In the genomic region with DNA sequence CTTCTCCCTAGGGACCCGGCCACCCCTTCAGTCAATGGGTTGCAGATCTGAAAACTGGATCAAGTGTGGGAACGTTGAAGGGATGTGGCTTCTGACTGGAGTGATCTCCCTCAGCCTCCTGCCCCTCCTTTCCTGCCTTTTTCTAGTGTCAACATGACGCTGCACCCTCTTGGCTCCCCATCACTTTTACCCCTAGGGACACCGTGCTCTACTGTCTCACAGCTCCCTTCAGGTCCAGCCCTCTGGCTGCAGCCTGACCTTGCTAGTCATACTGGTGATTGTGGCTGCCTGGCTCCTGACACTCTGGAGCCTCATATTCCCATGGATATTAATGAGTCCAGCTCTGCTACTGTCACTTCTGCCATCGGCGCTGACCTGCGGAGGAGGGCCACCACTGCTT, we compare ENCODE assay signal across 20 cellular contexts. TPM values are rescaled to one million over a fixed set of nuclear protein-coding genes. Genes with fewer than 3 reads are reported as not detected.
A peak's percentile ranks its signal among the peaks of the same experiment; 100 is the strongest.
DNase-seq lines count a peak whose midpoint lies in the region; ATAC-seq, FAIRE-seq and TF ChIP-seq lines count a peak whose summit lies in the region.
"Had no signal": no experiment of that assay in that cellular context is flagged by ENCODE, and none has a peak within 500 bp of the region (broad histone marks: within the 10 kb centered on the region; RNA-seq: fewer than 3 reads in every experiment).

No MANE protein-coding gene starts in this region.

- H3K27ac Mint-ChIP-seq in CD4-positive, alpha-beta memory T cell, result no peak overlapping the region

- H2AK9ac ChIP-seq in IMR-90 (replicated peaks; ENCODE audit: low read depth, low read length, poor library complexity), result no peak overlapping the region

- H3K36me3 ChIP-seq in IMR-90 (ENCODE audit: control insufficient read depth, insufficient read depth, low read length) (no peaks in the 10 kb centered on the region), K562 (ENCODE audit: control insufficient read depth, insufficient read depth, low read length) (no peaks in the 10 kb centered on the region)
- no peaks in the 10 kb centered on the region for H3K36me3 ChIP-seq in CD4-positive, alpha-beta memory T cell (ENCODE audit: insufficient read depth, low read length)
- H3K36me3 ChIP-seq: BE2C, HAP-1 had no signal

- 85% methylated on average over 5 of the region's 7 CpGs; no CpG with 5 or more reads in 1 of the 2 experiments for WGBS in IMR-90 (ENCODE audit: extremely low coverage in 2 of 2, insufficient read length in 1 of 2), 2 experiments
- whole genome bisulfite sequencing in K562 (ENCODE audit: insufficient coverage, low coverage, missing lambda C conversion rate), result 16% methylated on average over 6 of the region's 7 CpGs

- H4K5ac ChIP-seq in IMR-90 (ENCODE audit: low read depth, low read length), result no peak overlapping the region

- dilution Hi-C loops in IMR-90 (cut with HindIII; ENCODE audit: low sequenced_read_pairs, unreplicated experiment), result no loop called here

- no peak overlapping the region for H3K18ac ChIP-seq in IMR-90 (ENCODE audit: low read depth, low read length)

- TF ChIP-seq EP300 in K562 (IDR thresholded peaks at IDR 0.05; ENCODE audit: low read length), result no peak

- POLR2A ChIA-PET in IMR-90 (lab: Charles Lee; ENCODE audit: unreplicated experiment), result no interaction called here
- POLR2A ChIA-PET in K562 (lab: Yijun Ruan, JAX), result interaction anchor here (1.2 to 3.3 kb wide), 2 partner anchors 10 to 12 kb away, joined by 4 to 11 read pairs; no protein-coding TSS in a partner anchor
- POLR2A ChIA-PET in CD4-positive, alpha-beta memory T cell (lab: Charles Lee; ENCODE audit: partially characterized antibody), result interaction anchor here (0.6 to 1.2 kb wide), 2 partner anchors 50 to 188 kb away, joined by 3 read pairs; no protein-coding TSS in a partner anchor

- H3K14ac ChIP-seq in IMR-90 (replicated peaks; ENCODE audit: low read depth, low read length), result no peak overlapping the region

- H3K9ac ChIP-seq in IMR-90 (ENCODE audit: low read depth, low read length), result no peak overlapping the region
- H3K9ac ChIP-seq in K562 (ENCODE audit: insufficient read depth in 1 of 2, low read depth in 2 of 2, low read length in 2 of 2), result no peak overlapping the region

- H2AK5ac ChIP-seq in IMR-90 (ENCODE audit: low read depth, low read length), result peak overlapping the region; percentile 29; the same call in 1 of the 2 replicates

- FAIRE-seq in K562 (lab: Jason Lieb, UNC) (no peak), H54 (lab: Jason Lieb, UNC) (no peak)
- FAIRE-seq: A204.1, D721Med, HepG2 had no signal

- H3K4me2 ChIP-seq in IMR-90 (ENCODE audit: low read depth, low read length), result no peak overlapping the region
- no peak overlapping the region for H3K4me2 ChIP-seq in K562 (ENCODE audit: insufficient read depth, low read length)

- peaks cover 0 to 8% (median 8%) of the 10 kb centered on the region in 4 donors for H3K4me1 Mint-ChIP-seq in CD4-positive, alpha-beta memory T cell

- no peaks in the 10 kb centered on the region for H3K9me3 Mint-ChIP-seq in CD4-positive, alpha-beta memory T cell

- 0 out of 2 replicates have a peak, but pooled peaks cover 3% of the 10 kb centered on the region for H4K20me1 ChIP-seq in IMR-90 (ENCODE audit: insufficient read depth, low read length)
- no peaks in the 10 kb centered on the region for H4K20me1 ChIP-seq in K562 (replicated peaks; ENCODE audit: control insufficient read depth, insufficient read depth, low read length)

- CTCF ChIA-PET in IMR-90 (lab: Yijun Ruan, JAX), result no interaction called here
- CTCF ChIA-PET in K562 (lab: Yijun Ruan, JAX; ENCODE audit: low intra/inter-chr PET ratio), result no interaction called here
- CTCF ChIA-PET in CD4-positive, alpha-beta memory T cell (lab: Charles Lee; ENCODE audit: partially characterized antibody), result interaction anchor here (1.1 to 1.3 kb wide), 2 partner anchors 138 to 139 kb away, joined by 3 to 4 read pairs; no protein-coding TSS in a partner anchor

- DNase-seq in IMR-90, result no peak
- DNase-seq in NCI-H2107 (lab: John Stamatoyannopoulos, UW), result peak; percentile 34
- DNase-seq in K562 (ENCODE audit: extremely low read depth in 1 of 4, low spot score in 3 of 4), result peak in 1 of 4 experiments; percentile 15
- DNase-seq in posterior vena cava (ENCODE audit: low spot score), result peak; percentile 82
- no peak for DNase-seq in CD4-positive, alpha-beta memory T cell
- no peak for DNase-seq in H54 (ENCODE audit: insufficient read length, low spot score)
- DNase-seq in NCI-H2029 (lab: John Stamatoyannopoulos, UW), result no peak
- DNase-seq: ACHN; BE2C; C1 segment of cervical spinal cord; Caco-2; CD4-positive, CD25-positive, alpha-beta regulatory T cell; DMS153; DMS79; GF-D8; GOT3 had no signal

- H3K27me3 Mint-ChIP-seq in CD4-positive, alpha-beta memory T cell, result peaks cover 0 to 2% of the 10 kb centered on the region in 2 donors

- H3K9me1 ChIP-seq in IMR-90 (ENCODE audit: insufficient read depth, low read length), result peaks cover 12% of the 10 kb centered on the region
- H3K9me1 ChIP-seq in K562 (ENCODE audit: control insufficient read depth, insufficient read depth, low read length), result no peaks in the 10 kb centered on the region

- H3K23ac ChIP-seq in IMR-90 (ENCODE audit: low read depth, low read length), result no peak overlapping the region

- in situ Hi-C loops in IMR-90 (cut with MboI; ENCODE audit: low sequenced_read_pairs) (no loop called here), K562 (cut with MboI) (no loop called here)

- no peak for ATAC-seq in IMR-90 (ENCODE audit: low read depth)
- ATAC-seq in K562, result peak; percentile 64
- ATAC-seq: HepG2 had no signal

- no peaks in the 10 kb centered on the region for H3K79me1 ChIP-seq in IMR-90 (ENCODE audit: low read depth in 1 of 2, low read length in 2 of 2)

- no peak for TF ChIP-seq POLR2A in IMR-90 (IDR thresholded peaks at IDR 0.05; ENCODE audit: low read depth, low read length)
- no peak for TF ChIP-seq POLR2A in K562 (conservative IDR thresholded peaks at IDR 0.05)
- no peak for TF ChIP-seq POLR2A in H54 (IDR thresholded peaks at IDR 0.05; ENCODE audit: low read depth, low read length)

- H3K4me3 Mint-ChIP-seq in CD4-positive, alpha-beta memory T cell, result no peak overlapping the region
- H3K4me3 Mint-ChIP-seq: CD4-positive, CD25-positive, alpha-beta regulatory T cell had no signal

- no peak overlapping the region for H3K56ac ChIP-seq in IMR-90 (ENCODE audit: extremely low read depth, insufficient read depth, low read length)

- no peaks in the 10 kb centered on the region for H3K27me3 ChIP-seq in IMR-90 (ENCODE audit: control insufficient read depth, insufficient read depth, low read length)
- peaks cover 15 to 30% of the 10 kb centered on the region in 2 experiments; a peak in 4 of 5 replicates for H3K27me3 ChIP-seq in K562 (ENCODE audit: control insufficient read depth in 2 of 2, insufficient read depth in 2 of 2, low read length in 2 of 2)
- no peaks in the 10 kb centered on the region for H3K27me3 ChIP-seq in CD4-positive, alpha-beta memory T cell (ENCODE audit: insufficient read depth, low read length)
- H3K27me3 ChIP-seq: BE2C had no signal

- no peak overlapping the region; a peak in 1 of 4 replicates for H4K8ac ChIP-seq in IMR-90 (ENCODE audit: low read depth in 2 of 2, low read length in 2 of 2)

- TF ChIP-seq CTCF in IMR-90 (conservative IDR thresholded peaks at IDR 0.05; ENCODE audit: low read depth, low read length) (no peak), K562 (IDR thresholded peaks at IDR 0.05 in 2 of 3, conservative IDR thresholded peaks at IDR 0.05 in 1 of 3; ENCODE audit: insufficient read depth in 2 of 3, low read depth in 1 of 3, low read length in 3 of 3) (no peak)

- H3K9me3 ChIP-seq in IMR-90 (ENCODE audit: control insufficient read depth, insufficient read depth, low read length) (no peaks in the 10 kb centered on the region), K562 (replicated peaks; ENCODE audit: control insufficient read depth, insufficient read depth, low read depth, low read length) (no peaks in the 10 kb centered on the region)
- no peaks in the 10 kb centered on the region for H3K9me3 ChIP-seq in CD4-positive, alpha-beta memory T cell (ENCODE audit: control insufficient read depth in 1 of 2, low read length in 2 of 2)
- H3K9me3 ChIP-seq: BE2C, Caco-2, HAP-1 had no signal

- TF ChIP-seq RAD21 in IMR-90 (IDR thresholded peaks at IDR 0.05; ENCODE audit: low read length) (no peak), K562 (CRISPR knock-in tag; conservative IDR thresholded peaks at IDR 0.05 in 1 of 2, IDR thresholded peaks at IDR 0.05 in 1 of 2) (no peak)

- BruUV-seq in IMR-90 (replicated peaks; lab: Mats Ljungman, UMichigan), result no TSS peak
- no TSS peak for BruUV-seq in K562 (replicated peaks; lab: Mats Ljungman, UMichigan)

- H3K4me3 ChIP-seq in IMR-90 (ENCODE audit: insufficient read depth, low read depth, low read length), result no peak overlapping the region
- H3K4me3 ChIP-seq in K562, result no peak overlapping the region
- H3K4me3 ChIP-seq in CD4-positive, alpha-beta memory T cell (ENCODE audit: low read length in 2 of 2), result no peak overlapping the region
- H3K4me3 ChIP-seq: HAP-1 had no signal

- H2BK5ac ChIP-seq in IMR-90 (ENCODE audit: low read depth, low read length, poor library complexity, severe bottlenecking), result no peak overlapping the region

- peak overlapping the region; percentile 16; the same call in 1 of the 2 replicates for H2BK120ac ChIP-seq in IMR-90 (ENCODE audit: low read depth, low read length)

- peak overlapping the region; percentile 21; the same call in 1 of the 3 replicates for H2BK15ac ChIP-seq in IMR-90 (ENCODE audit: low read depth, low read length)

- H2BK20ac ChIP-seq in IMR-90 (ENCODE audit: low read depth, low read length), result no peak overlapping the region

- no peaks in the 10 kb centered on the region for H3K79me2 ChIP-seq in K562 (ENCODE audit: control insufficient read depth, insufficient read depth, low read length)

- H3K36me3 Mint-ChIP-seq in CD4-positive, alpha-beta memory T cell, result no peaks in the 10 kb centered on the region
- H3K36me3 Mint-ChIP-seq: CD4-positive, CD25-positive, alpha-beta regulatory T cell had no signal

- H2AFZ ChIP-seq in IMR-90 (replicated peaks; ENCODE audit: low read length, poor library complexity) (no peak overlapping the region), K562 (ENCODE audit: low read depth, low read length) (no peak overlapping the region)

- intact Hi-C loops in IMR-90 (cut with micrococcal nuclease) (no loop called here), K562 (cut with micrococcal nuclease) (no loop called here), posterior vena cava (cut with DNase I) (loop anchor here in 1 of 2 donors (10.0 kb wide), 1 partner anchor 46 kb away; no protein-coding TSS in a partner anchor)
- intact Hi-C loops in CD4-positive, alpha-beta memory T cell (cut with micrococcal nuclease), result no loop called here

- H3K4me1 ChIP-seq in IMR-90 (ENCODE audit: control insufficient read depth, insufficient read depth, low read length), result peaks cover 11% of the 10 kb centered on the region
- no peaks in the 10 kb centered on the region for H3K4me1 ChIP-seq in K562 (replicated peaks in 1 of 2; ENCODE audit: control insufficient read depth in 2 of 2, insufficient read depth in 2 of 2, low read length in 2 of 2)
- no peaks in the 10 kb centered on the region for H3K4me1 ChIP-seq in CD4-positive, alpha-beta memory T cell (ENCODE audit: insufficient read depth, low read length)
- H3K4me1 ChIP-seq: Caco-2, HAP-1 had no signal

- H3K27ac ChIP-seq in IMR-90 (ENCODE audit: insufficient read depth, low read length) (no peak overlapping the region), K562 (ENCODE audit: extremely low read depth, low read depth, low read length) (no peak overlapping the region)
- no peak overlapping the region for H3K27ac ChIP-seq in CD4-positive, alpha-beta memory T cell (ENCODE audit: low read depth, low read length)

- peak overlapping the region; percentile 32; the same call in 1 of the 2 replicates for H4K91ac ChIP-seq in IMR-90 (ENCODE audit: insufficient read depth, low read depth, low read length)

- peak overlapping the region; percentile 24; the same call in 1 of the 2 replicates for H3K4ac ChIP-seq in IMR-90 (ENCODE audit: low read depth, low read length)

RNA-seq across cellular contexts. Expression of gene RASSF3, which starts 51.5 kb away (rescaled TPM):
- total RNA-seq in IMR-90 (2012; rRNA removed) (21.4 and 39.3 TPM in 2 replicates), K562 (2014; rRNA removed) (13.4 and 14.0 TPM in 2 replicates), K562 (2014; rRNA removed; fragmentation: Illumina TruSeq; extraction: Trizol) (20.2 and 23.5 TPM in 2 replicates), K562 (2015; rRNA removed; fragmentation: Illumina TruSeq; extraction: Trizol) (20.9 and 22.4 TPM in 2 replicates), K562 (2021) (35.9 and 39.2 TPM in 2 replicates), posterior vena cava (100 to 1,000 TPM; 246 to 312 TPM)
- polyA plus RNA-seq in IMR-90 (2012; rRNA removed) (14.2 and 18.7 TPM in 2 replicates), K562 (2011; rRNA removed) (19.9 and 28.7 TPM in 2 replicates), K562 (2014; fragmentation: Illumina TruSeq; extraction: Trizol) (22.6 and 23.4 TPM in 2 replicates), K562 (2014; fragmentation: Nextera tagmentation; extraction: Ambion mirVana) (1 to 10 TPM; 3.7 to 4.3 TPM), K562 (2014; rRNA removed) (18.9 and 19.1 TPM in 2 replicates)
- polyA plus RNA-seq in IMR-90 (2012; cell fraction: cytosol; rRNA removed), result 10.9 and 12.2 TPM in 2 replicates
- polyA plus RNA-seq in IMR-90 (2012; cell fraction: nucleus; rRNA removed; ENCODE audit: low replicate concordance), result 8.4 and 13.6 TPM in 2 replicates
- total RNA-seq in K562 (2011; cell fraction: chromatin; rRNA removed; ENCODE audit: low replicate concordance), result 7.4 and 11.3 TPM in 2 replicates
- 6.5 and 7.0 TPM in 2 replicates for total RNA-seq in K562 (2011; cell fraction: nucleolus; rRNA removed)
- 12.8 and 16.6 TPM in 2 replicates for total RNA-seq in K562 (2011; cell fraction: nucleoplasm; rRNA removed)
- 12.9 and 15.7 TPM in 2 replicates for polyA plus RNA-seq in K562 (2011; cell fraction: cytosol; rRNA removed)
- polyA plus RNA-seq in K562 (2011; cell fraction: nucleus; rRNA removed), result 5.6 and 7.4 TPM in 2 replicates
- polyA plus RNA-seq in K562 (2012), result 13.8 and 16.0 TPM in 2 replicates
- 31.7 and 36.8 TPM in 2 replicates for polyA minus RNA-seq in K562 (2011; rRNA and poly(A)+ RNA removed)
- polyA minus RNA-seq in K562 (2011; cell fraction: cytosol; rRNA and poly(A)+ RNA removed), result 15.4 and 26.3 TPM in 2 replicates
- polyA minus RNA-seq in K562 (2011; cell fraction: nucleus; rRNA and poly(A)+ RNA removed), result 2.8 and 6.1 TPM in 2 replicates
- total RNA-seq in CD4-positive, alpha-beta memory T cell, result 100 to 1,000 TPM; 159 TPM
- polyA plus RNA-seq in CD4-positive, alpha-beta memory T cell, result 10 to 100 TPM in 1 of 2 donors, 1 to 10 TPM in 1; 5.2 to 12.3 TPM

Comparison
In these comparisons a context has a peak if more than half of its experiments do, and no peak if none do; other contexts are left out.
1. DNase-seq: peak in NCI-H2107 (single experiment) and posterior vena cava (single experiment); none in IMR-90 (single experiment), CD4-positive, alpha-beta memory T cell (0 of 5), H54 (single experiment) and NCI-H2029 (single experiment).